In genomic region chr11:72471005-72471898, GRCh38 we compare ENCODE assay signal across 7 cellular contexts. TPM values are rescaled to one million over a fixed set of nuclear protein-coding genes. Genes with fewer than 3 reads are reported as not detected.
DNase-seq lines count a peak whose midpoint lies in the region; ATAC-seq, FAIRE-seq and TF ChIP-seq lines count a peak whose summit lies in the region.

No MANE protein-coding gene starts in this region.

- H3K36me3 ChIP-seq in ascending aorta: no peaks in the 10 kb centered on the region

- no peaks in the 10 kb centered on the region for H3K27me3 ChIP-seq in ascending aorta

- intact Hi-C loops in ascending aorta (cut with DNase I): loop anchor here (2.0 to 5.0 kb wide), 3 partner anchors 102 to 211 kb away; no protein-coding TSS in a partner anchor

- H3K27ac ChIP-seq in ascending aorta: no peak overlapping the region

- no peaks in the 10 kb centered on the region for H3K9me3 ChIP-seq in ascending aorta

- TF ChIP-seq CTCF in ascending aorta (IDR thresholded peaks at IDR 0.05): peak; percentile 77 to 84 (median 77)

- H3K4me3 ChIP-seq in ascending aorta: no peak overlapping the region
- H3K4me3 ChIP-seq in skeletal muscle cell (ENCODE audit: low read depth, low read length): no peak overlapping the region

- H3K4me1 ChIP-seq in ascending aorta: no peaks in the 10 kb centered on the region

- FAIRE-seq in GM12891 (lab: Jason Lieb, UNC): peak; percentile 79

- peak; percentile 44 for DNase-seq in GM12891 (ENCODE audit: insufficient read length, low spot score)
- peak; percentile 63 for DNase-seq in NCI-H187 treated with DMSO at 0.1 percent for 48 hours (lab: John Stamatoyannopoulos, UW)
- DNase-seq in T-helper 22 cell (ENCODE audit: low read depth): peak; percentile 4
- DNase-seq in ascending aorta (ENCODE audit: low spot score in 2 of 2): peak in 1 of 2 donors; percentile 78
- DNase-seq in hypothalamus (lab: John Stamatoyannopoulos, UW): peak in 42 of 51 donors; percentile 1 to 78 (median 46)
- DNase-seq in skeletal muscle cell (ENCODE audit: low read depth): peak; percentile 15

- TF ChIP-seq POLR2A in GM12891 (IDR thresholded peaks at IDR 0.05; ENCODE audit: low read depth, low read length): no peak

- no peak for ATAC-seq in GM21515 (IDR thresholded peaks at IDR 0.05; ENCODE audit: unreplicated experiment)

TF ChIP-seq in GM12891, 5 proteins besides CTCF, POLR2A, EP300 and RAD21:
- no peak for TF ChIP-seq PAX5 (IDR thresholded peaks at IDR 0.05; ENCODE audit: insufficient read depth, low read length, severe bottlenecking)
- no peak for TF ChIP-seq POLR2AphosphoS5 (IDR thresholded peaks at IDR 0.05; ENCODE audit: low read depth, low read length)
- no peak for TF ChIP-seq POU2F2 (IDR thresholded peaks at IDR 0.05; ENCODE audit: low read depth, low read length)
- TF ChIP-seq TAF1 (IDR thresholded peaks at IDR 0.05; ENCODE audit: low read depth, low read length): no peak
- TF ChIP-seq SPI1 (IDR thresholded peaks at IDR 0.05; ENCODE audit: low read depth, low read length): no peak

RNA-seq across cellular contexts. Expression of gene CLPB, which starts 36.9 kb away (rescaled TPM):
- polyA plus RNA-seq in GM12891 (2012; ENCODE audit: low read depth, missing spikeins): 13.6 TPM
- total RNA-seq in ascending aorta: 8.1 TPM
